ENCODE assay signal across 8 cellular contexts in the genomic region with DNA sequence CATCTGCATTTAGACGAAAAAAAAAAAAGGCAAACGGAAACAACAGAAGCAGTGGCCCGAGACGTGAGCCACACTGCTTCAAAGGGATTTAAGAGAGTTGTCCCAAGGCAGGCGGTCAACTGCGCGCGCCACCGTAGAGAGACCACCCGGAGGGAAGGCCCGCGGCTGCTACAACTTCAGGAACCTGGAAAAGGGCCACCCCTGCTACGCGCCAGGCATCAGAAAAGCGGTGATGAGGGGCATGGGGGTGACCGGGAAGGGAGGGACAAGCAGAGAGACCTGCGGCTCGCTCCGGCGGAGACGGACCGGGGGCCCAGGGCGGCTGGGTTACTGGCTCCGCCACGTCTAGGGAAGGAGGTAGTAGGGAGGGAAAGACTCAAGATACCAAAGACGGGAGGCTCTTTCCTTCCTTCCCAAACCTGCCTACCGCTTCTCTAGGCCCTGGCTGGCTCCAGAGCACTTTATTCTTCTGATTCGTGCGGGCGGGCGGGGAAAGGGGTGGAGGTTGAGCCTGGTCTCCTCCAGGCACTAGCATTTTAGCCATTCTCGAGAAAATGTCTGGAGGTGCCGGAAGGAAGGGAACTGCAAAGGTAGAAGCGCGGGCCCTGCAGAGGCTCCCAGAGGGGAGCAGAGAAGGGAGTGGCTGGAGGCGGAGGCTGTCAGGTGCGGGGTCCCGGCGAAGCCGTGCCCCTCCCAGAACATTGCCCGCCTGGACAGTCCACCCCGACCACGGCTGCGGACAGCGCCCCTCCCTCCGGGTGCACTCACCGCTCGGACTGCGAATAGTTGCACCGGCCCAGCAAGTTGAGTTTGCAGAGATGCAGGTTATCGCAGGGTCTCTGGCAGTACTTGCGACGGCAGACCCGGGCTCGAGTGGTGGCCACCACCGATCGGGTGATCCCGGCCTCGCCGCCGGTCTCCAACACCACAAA. TPM values are rescaled to one million over a fixed set of nuclear protein-coding genes. Genes with fewer than 3 reads are reported as not detected.
A peak's percentile ranks its signal among the peaks of the same experiment; 100 is the strongest.
DNase-seq lines count a peak whose midpoint lies in the region; ATAC-seq and TF ChIP-seq lines count a peak whose summit lies in the region.

No MANE protein-coding gene starts in this region.

- RAD21 ChIA-PET in HCT116 (lab: Charles Lee; ENCODE audit: low non-redundant PET in 1 of 2, low total read pairs in 2 of 2, uncharacterized antibody in 2 of 2, unreplicated experiment in 2 of 2), result no interaction called here

- peak overlapping the region; percentile 80 for H3K4me2 ChIP-seq in HCT116 (ENCODE audit: low read length)

- POLR2A ChIA-PET in HCT116 (lab: Charles Lee), result no interaction called here

- peaks cover 59% of the 10 kb centered on the region for H3K36me3 Mint-ChIP-seq in activated naive CD8-positive, alpha-beta T cell treated with anti-CD3 and anti-CD28 coated beads for 36 hours

- H3K79me2 ChIP-seq in HCT116 (ENCODE audit: insufficient read depth, low read length), result peaks cover 53% of the 10 kb centered on the region

- H3K4me1 Mint-ChIP-seq in activated naive CD8-positive, alpha-beta T cell treated with anti-CD3 and anti-CD28 coated beads for 36 hours, result peaks cover 41% of the 10 kb centered on the region

- 0 out of 6 replicates have a peak, but pooled peaks of 1 of the 3 experiments have one; percentile 1 for TF ChIP-seq CTCF in HCT116 (IDR thresholded peaks at IDR 0.05 in 2 of 3, conservative IDR thresholded peaks at IDR 0.05 in 1 of 3; ENCODE audit: borderline replicate concordance in 1 of 3, insufficient read depth in 1 of 3, low read depth in 2 of 3, low read length in 2 of 3)

- no peaks in the 10 kb centered on the region for H3K27me3 ChIP-seq in HCT116 (ENCODE audit: insufficient read depth, low read length)
- H3K27me3 ChIP-seq in right cardiac atrium (ENCODE audit: control insufficient read depth, insufficient read depth), result no peaks in the 10 kb centered on the region

- H3K4me3 Mint-ChIP-seq in activated naive CD8-positive, alpha-beta T cell treated with anti-CD3 and anti-CD28 coated beads for 36 hours, result peak overlapping the region; percentile 100

- BruUV-seq in HCT116 (replicated peaks; lab: Mats Ljungman, UMichigan), result no TSS peak

- no peaks in the 10 kb centered on the region for H3K9me3 ChIP-seq in HCT116 (ENCODE audit: control insufficient read depth in 1 of 2, insufficient read depth in 1 of 2, low read depth in 1 of 2, low read length in 2 of 2)
- no peaks in the 10 kb centered on the region for H3K9me3 ChIP-seq in right cardiac atrium (ENCODE audit: control insufficient read depth, low read length)

- no peak for TF ChIP-seq RAD21 in HCT116 (IDR thresholded peaks at IDR 0.05; ENCODE audit: low read depth)

- H4K20me1 ChIP-seq in HCT116 (ENCODE audit: insufficient read depth), result 0 out of 2 replicates have a peak, but pooled peaks cover 4% of the 10 kb centered on the region

- H3K27me3 Mint-ChIP-seq in activated naive CD8-positive, alpha-beta T cell treated with anti-CD3 and anti-CD28 coated beads for 36 hours, result no peaks in the 10 kb centered on the region

- peaks cover 5% of the 10 kb centered on the region for H3K9me3 Mint-ChIP-seq in activated naive CD8-positive, alpha-beta T cell treated with anti-CD3 and anti-CD28 coated beads for 36 hours

- ATAC-seq in HCT116, result peak; percentile 53
- ATAC-seq in right cardiac atrium, result peak; percentile 36 to 47
- peak; percentile 45 for ATAC-seq in sciatic nerve

- peaks cover 5 to 21% of the 10 kb centered on the region in 2 experiments; a peak in 3 of 4 replicates for H3K4me1 ChIP-seq in HCT116 (ENCODE audit: control insufficient read depth in 1 of 2, insufficient read depth in 2 of 2, low read length in 2 of 2)
- H3K4me1 ChIP-seq in right cardiac atrium (ENCODE audit: control insufficient read depth, insufficient read depth, low read length), result no peaks in the 10 kb centered on the region

- DNase-seq in NCI-H187 (lab: John Stamatoyannopoulos, UW) (peak; percentile 14 to 72), NCI-H187 treated with DMSO at 0.1 percent for 48 hours (lab: John Stamatoyannopoulos, UW) (no peak), HCT116 (ENCODE audit: low read depth, low spot score) (no peak), NCI-H1105 (lab: John Stamatoyannopoulos, UW) (peak; percentile 14), right cardiac atrium (peak; percentile 34 to 76 (median 75)), sciatic nerve (ENCODE audit: low spot score) (peak; percentile 69), NCI-H1436 treated with DMSO at 0.1 percent for 48 hours (lab: John Stamatoyannopoulos, UW) (no peak)
- DNase-seq in activated naive CD8-positive, alpha-beta T cell treated with anti-CD3 and anti-CD28 coated beads for 36 hours, result no peak

- CTCF ChIA-PET in HCT116 (lab: Charles Lee), result no interaction called here

- H2AFZ ChIP-seq in HCT116 (ENCODE audit: low read depth, low read length, poor library complexity, severe bottlenecking), result peak overlapping the region; percentile 86

- H3K4me3 ChIP-seq in HCT116 (replicated peaks in 1 of 2; ENCODE audit: low read depth in 1 of 2, low read length in 2 of 2), result peak overlapping the region; percentile 88 to 96
- H3K4me3 ChIP-seq in right cardiac atrium (ENCODE audit: low read length), result peak overlapping the region; percentile 76

- no peaks in the 10 kb centered on the region for H3K9me2 ChIP-seq in HCT116 (ENCODE audit: insufficient read depth)

- peak overlapping the region; percentile 95 for H3K27ac Mint-ChIP-seq in activated naive CD8-positive, alpha-beta T cell treated with anti-CD3 and anti-CD28 coated beads for 36 hours

- no peaks in the 10 kb centered on the region for H3K36me3 ChIP-seq in HCT116 (ENCODE audit: control insufficient read depth in 1 of 2, insufficient read depth in 2 of 2, low read length in 2 of 2)

- peak overlapping the region; percentile 86 for H3K9ac ChIP-seq in HCT116 (ENCODE audit: low read length)

- intact Hi-C loops in HCT116 (cut with micrococcal nuclease) (loop anchor here (10.0 kb wide), 2 partner anchors 126 to 236 kb away; partner anchors contain the start of genes FMC1 and UBN2), right cardiac atrium (cut with DNase I) (no loop called here), sciatic nerve (cut with DNase I) (no loop called here)

- TF ChIP-seq POLR2A in HCT116 (IDR thresholded peaks at IDR 0.05; ENCODE audit: borderline replicate concordance, extremely low read depth, insufficient read depth, insufficient read length), result no peak

- H3K27ac ChIP-seq in HCT116 (ENCODE audit: low read depth, low read length), result peak overlapping the region; percentile 92
- H3K27ac ChIP-seq in right cardiac atrium (ENCODE audit: low read length), result peak overlapping the region; percentile 96

- 2% methylated on average over 61 of the region's 61 CpGs for WGBS in right cardiac atrium

TF ChIP-seq in HCT116, 20 proteins besides CTCF, POLR2A, EP300 and RAD21:
- TF ChIP-seq MAX (IDR thresholded peaks at IDR 0.05) (no peak), EZH2phosphoT487 (IDR thresholded peaks at IDR 0.05; ENCODE audit: borderline replicate concordance) (no peak), SP1 (IDR thresholded peaks at IDR 0.05; ENCODE audit: low read depth) (no peak), ZFX (IDR thresholded peaks at IDR 0.05) (peak; percentile 53), POLR2AphosphoS5 (IDR thresholded peaks at IDR 0.05; ENCODE audit: low read depth, low read length) (peak; percentile 28; the same call in 1 of the 2 replicates), YY1 (IDR thresholded peaks at IDR 0.05; ENCODE audit: extremely low read depth, insufficient replicate concordance, low read depth, low read length) (no peak), ZNF274 (IDR thresholded peaks at IDR 0.05; ENCODE audit: low read depth, low read length) (no peak), CEBPB (IDR thresholded peaks at IDR 0.05; ENCODE audit: low read depth) (no peak), SRF (IDR thresholded peaks at IDR 0.05; ENCODE audit: low read depth) (no peak), EGR1 (IDR thresholded peaks at IDR 0.05; ENCODE audit: low read depth) (no peak)
- TF ChIP-seq, protein P1, sequence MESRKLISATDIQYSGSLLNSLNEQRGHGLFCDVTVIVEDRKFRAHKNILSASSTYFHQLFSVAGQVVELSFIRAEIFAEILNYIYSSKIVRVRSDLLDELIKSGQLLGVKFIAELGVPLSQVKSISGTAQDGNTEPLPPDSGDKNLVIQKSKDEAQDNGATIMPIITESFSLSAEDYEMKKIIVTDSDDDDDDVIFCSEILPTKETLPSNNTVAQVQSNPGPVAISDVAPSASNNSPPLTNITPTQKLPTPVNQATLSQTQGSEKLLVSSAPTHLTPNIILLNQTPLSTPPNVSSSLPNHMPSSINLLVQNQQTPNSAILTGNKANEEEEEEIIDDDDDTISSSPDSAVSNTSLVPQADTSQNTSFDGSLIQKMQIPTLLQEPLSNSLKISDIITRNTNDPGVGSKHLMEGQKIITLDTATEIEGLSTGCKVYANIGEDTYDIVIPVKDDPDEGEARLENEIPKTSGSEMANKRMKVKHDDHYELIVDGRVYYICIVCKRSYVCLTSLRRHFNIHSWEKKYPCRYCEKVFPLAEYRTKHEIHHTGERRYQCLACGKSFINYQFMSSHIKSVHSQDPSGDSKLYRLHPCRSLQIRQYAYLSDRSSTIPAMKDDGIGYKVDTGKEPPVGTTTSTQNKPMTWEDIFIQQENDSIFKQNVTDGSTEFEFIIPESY (IDR thresholded peaks at IDR 0.05; ENCODE audit: extremely low read depth, insufficient replicate concordance, low read length), result no peak
TF ChIP-seq in HCT116: peak in this region for 2.

RNA-seq across cellular contexts. Expression of gene ZC3HAV1, which starts 1.0 kb away (rescaled TPM):
- total RNA-seq in HCT116 (2021; ENCODE audit: unreplicated experiment), result 23.7 TPM
- polyA plus RNA-seq in HCT116 (2012), result 9.2 and 10.0 TPM in 2 replicates
- 100 to 1,000 TPM; 117 to 118 TPM for total RNA-seq in activated naive CD8-positive, alpha-beta T cell treated with anti-CD3 and anti-CD28 coated beads for 36 hours
- total RNA-seq in right cardiac atrium, result 10 to 100 TPM in 2 of 4 donors, 1 to 10 TPM in 2; 7.6 to 14.1 (median 10.0) TPM
- 4.1 TPM for polyA plus RNA-seq in right cardiac atrium
- total RNA-seq in sciatic nerve, result 38.2 TPM

Comparison
In these comparisons a context has a peak if more than half of its experiments do, and no peak if none do; other contexts are left out.
1. DNase-seq: peak in NCI-H187 (2 of 2), NCI-H1105 (single experiment), right cardiac atrium (3 of 3) and sciatic nerve (single experiment); none in NCI-H187 treated with DMSO at 0.1 percent for 48 hours (single experiment), HCT116 (single experiment), activated naive CD8-positive, alpha-beta T cell treated with anti-CD3 and anti-CD28 coated beads for 36 hours (single experiment) and NCI-H1436 treated with DMSO at 0.1 percent for 48 hours (single experiment).
2. Peak in every context shown above with its lines, with median percentiles within 50 percentile points of each other: ATAC-seq.